Comparison of ENCODE assay signal across 7 cellular contexts in genomic region chr2:129933387-129933786, GRCh38. TPM values are rescaled to one million over a fixed set of nuclear protein-coding genes. Genes with fewer than 3 reads are reported as not detected.
"Had no signal": no experiment of that assay in that cellular context is flagged by ENCODE, and none has a peak within 500 bp of the region (broad histone marks: within the 10 kb centered on the region; RNA-seq: fewer than 3 reads in every experiment).

No MANE protein-coding gene starts in this region.

RNA-seq across cellular contexts. Expression of gene RAB6C, which starts 46.1 kb away (rescaled TPM):
- total RNA-seq: endothelial cell of umbilical vein; glomerular endothelial cell; left lung; lung; mesenteric fat pad; naive thymus-derived CD8-positive, alpha-beta T cell; progenitor cell of endocrine pancreas had no signal
- polyA plus RNA-seq: endothelial cell of umbilical vein; naive thymus-derived CD8-positive, alpha-beta T cell had no signal
